ENCODE assay signal across 1 cellular context in genomic region chr3:138936763-138937689, GRCh38.
A peak's percentile ranks its signal among the peaks of the same experiment; 100 is the strongest.
TF ChIP-seq lines count a peak whose summit lies in the region.

No MANE protein-coding gene starts in this region.

TF ChIP-seq in H1, 55 proteins besides CTCF, POLR2A, EP300 and RAD21:
- TF ChIP-seq GTF2F1 (IDR thresholded peaks at IDR 0.05; ENCODE audit: borderline replicate concordance, low read depth, low read length) (no peak), RNF2 (IDR thresholded peaks at IDR 0.05; ENCODE audit: borderline replicate concordance, low read depth, low read length, missing control alignments, poor library complexity, severe bottlenecking) (peak; percentile 53), SUZ12 (IDR thresholded peaks at IDR 0.05; ENCODE audit: low read length) (peak; percentile 97), CEBPB (IDR thresholded peaks at IDR 0.05; ENCODE audit: low read depth, low read length) (no peak), EZH2 (IDR thresholded peaks at IDR 0.05; ENCODE audit: low read depth, low read length, severe bottlenecking) (peak; percentile 97), EGR1 (IDR thresholded peaks at IDR 0.05; ENCODE audit: borderline replicate concordance, low read depth, low read length) (no peak), MAX (IDR thresholded peaks at IDR 0.05) (peak; percentile 45)
